28 cellular contexts compared by ENCODE assay signal in genomic region chr6:27095914-27096313, GRCh38.
DNase-seq lines count a peak whose midpoint lies in the region; ATAC-seq and TF ChIP-seq lines count a peak whose summit lies in the region.
"Had no signal": no experiment of that assay in that cellular context is flagged by ENCODE, and none has a peak within 500 bp of the region (broad histone marks: within the 10 kb centered on the region; RNA-seq: fewer than 3 reads in every experiment).

No MANE protein-coding gene starts in this region.

- WGBS in HUES64 = 79% methylated on average over 3 of the region's 3 CpGs
- 73% methylated on average over 3 of the region's 3 CpGs for WGBS in hepatocyte (ENCODE audit: low lambda C conversion rate, missing lambda C conversion rate)
- WGBS in smooth muscle cell (ENCODE audit: low lambda C conversion rate) = 88% methylated on average over 3 of the region's 3 CpGs

- H4K20me1 ChIP-seq in hepatocyte (ENCODE audit: insufficient read depth, poor library complexity, severe bottlenecking) (no peaks in the 10 kb centered on the region), smooth muscle cell (ENCODE audit: low read depth) (no peaks in the 10 kb centered on the region)

- no peaks in the 10 kb centered on the region for H3K79me2 ChIP-seq in hepatocyte
- H3K79me2 ChIP-seq in smooth muscle cell (ENCODE audit: low read depth) = no peaks in the 10 kb centered on the region

- H3K4me3 ChIP-seq in HUES64 (ENCODE audit: low read length) (peak overlapping the region; percentile 96), hepatocyte (no peak overlapping the region), smooth muscle cell (peak overlapping the region; percentile 58), colonic mucosa (no peak overlapping the region), Peyer's patch (no peak overlapping the region)
- H3K4me3 ChIP-seq: HAP-1, mucosa of descending colon, prostate gland had no signal

- H3K27ac Mint-ChIP-seq in activated T-cell treated with anti-CD3 and anti-CD28 coated beads, Interleukin-2, amount 50 U/mL, for 72 hours = no peak overlapping the region
- no peak overlapping the region for H3K27ac Mint-ChIP-seq in activated T-cell treated with anti-CD3 and anti-CD28 coated beads, Interleukin-2, amount 50 U/mL, for 24 hours
- H3K27ac Mint-ChIP-seq: activated CD4-positive, alpha-beta T cell treated with anti-CD3 and anti-CD28 coated beads for 36 hours; brain; stimulated activated naive B cell treated with anti-CD40 and anti-IgM and Interleukin-4, amounts not matched to agents 10 μg/mL and 1 μg/mL and 100 μg/mL, for 72 hours had no signal

- H3K36me3 ChIP-seq in HUES64 (ENCODE audit: insufficient read depth, low read length) (no peaks in the 10 kb centered on the region), hepatocyte (replicated peaks; ENCODE audit: insufficient read depth, low read depth) (no peaks in the 10 kb centered on the region), smooth muscle cell (ENCODE audit: low read depth) (no peaks in the 10 kb centered on the region), colonic mucosa (no peaks in the 10 kb centered on the region), Peyer's patch (no peaks in the 10 kb centered on the region)
- H3K36me3 ChIP-seq: HAP-1, MG63, prostate gland, vagina had no signal

- no peak overlapping the region for H2AFZ ChIP-seq in hepatocyte
- H2AFZ ChIP-seq in smooth muscle cell (ENCODE audit: low read depth) = no peak overlapping the region

- TF ChIP-seq CTCF in hepatocyte (IDR thresholded peaks at IDR 0.05; ENCODE audit: poor library complexity) (no peak), smooth muscle cell (IDR thresholded peaks at IDR 0.05; ENCODE audit: borderline replicate concordance, insufficient read depth, poor library complexity, severe bottlenecking) (no peak), colonic mucosa (IDR thresholded peaks at IDR 0.05) (no peak), Peyer's patch (IDR thresholded peaks at IDR 0.05) (no peak)

- no peak overlapping the region for H3K27ac ChIP-seq in HUES64 (ENCODE audit: low read depth, low read length)
- no peak overlapping the region for H3K27ac ChIP-seq in hepatocyte
- H3K27ac ChIP-seq in smooth muscle cell (ENCODE audit: low read depth) = no peak overlapping the region
- no peak overlapping the region for H3K27ac ChIP-seq in colonic mucosa
- H3K27ac ChIP-seq in Peyer's patch = no peak overlapping the region
- H3K27ac ChIP-seq: prostate gland, vagina had no signal

- no peak for ATAC-seq in activated T-cell treated with anti-CD3 and anti-CD28 coated beads, Interleukin-2, amount 50 U/mL, for 72 hours (replicated peaks in 1 of 2)
- ATAC-seq: activated CD4-positive, alpha-beta T cell treated with anti-CD3 and anti-CD28 coated beads for 36 hours; mucosa of descending colon; sciatic nerve had no signal

- H3K27me3 ChIP-seq in HUES64 (ENCODE audit: insufficient read depth, low read length) = peaks cover 37% of the 10 kb centered on the region
- H3K27me3 ChIP-seq in hepatocyte = peaks cover 11% of the 10 kb centered on the region
- no peaks in the 10 kb centered on the region for H3K27me3 ChIP-seq in smooth muscle cell (ENCODE audit: low read depth)
- peaks cover 11% of the 10 kb centered on the region for H3K27me3 ChIP-seq in colonic mucosa
- no peaks in the 10 kb centered on the region for H3K27me3 ChIP-seq in Peyer's patch
- H3K27me3 ChIP-seq: MG63, testis, vagina had no signal

- H3K4me1 ChIP-seq in HUES64 (ENCODE audit: insufficient read depth, low read length) = no peaks in the 10 kb centered on the region; the same call in 1 of the 2 replicates
- no peaks in the 10 kb centered on the region for H3K4me1 ChIP-seq in hepatocyte (ENCODE audit: insufficient read depth)
- no peaks in the 10 kb centered on the region for H3K4me1 ChIP-seq in smooth muscle cell (ENCODE audit: low read depth)
- H3K4me1 ChIP-seq in colonic mucosa = no peaks in the 10 kb centered on the region
- peaks cover 0 to 15% (median 0%) of the 10 kb centered on the region in 4 donors for H3K4me1 ChIP-seq in Peyer's patch
- H3K4me1 ChIP-seq: HAP-1, prostate gland, testis had no signal

- DNase-seq in activated T-cell treated with anti-CD3 and anti-CD28 coated beads, Interleukin-2, amount 50 U/mL, for 72 hours = no peak
- no peak for DNase-seq in activated T-cell treated with anti-CD3 and anti-CD28 coated beads, Interleukin-2, amount 50 U/mL, for 24 hours
- DNase-seq in hepatocyte (ENCODE audit: low spot score) = no peak
- no peak for DNase-seq in smooth muscle cell (lab: John Stamatoyannopoulos, UW; ENCODE audit: unreplicated experiment)
- DNase-seq in DMS53 (lab: John Stamatoyannopoulos, UW) = no peak
- DNase-seq in colonic mucosa = no peak
- DNase-seq in Peyer's patch = no peak
- DNase-seq: activated CD4-positive, alpha-beta T cell treated with anti-CD3 and anti-CD28 coated beads for 36 hours; activated CD8-positive, alpha-beta memory T cell treated with anti-CD3 and anti-CD28 coated beads for 24 hours; AML-193; CD8-positive, alpha-beta memory T cell; effector CD4-positive, alpha-beta T cell; glutamatergic neuron; KBM-7; MG63; mucosa of descending colon; NCI-H1417; NCI-H2029 treated with DMSO at 0.1 percent for 48 hours; RPMI8226; stimulated activated CD4-positive, alpha-beta T cell treated with anti-CD3 and anti-CD28 coated beads, Interleukin-4, amount 100 ng/mL, for 4 hours; stimulated activated naive B cell treated with anti-CD40 and anti-IgM and Interleukin-4, amounts not matched to agents 10 μg/mL and 1 μg/mL and 100 μg/mL, for 72 hours; testis had no signal

- no peak overlapping the region for H3K9ac ChIP-seq in HUES64 (ENCODE audit: low read depth, low read length)
- H3K9ac ChIP-seq in smooth muscle cell (ENCODE audit: low read depth) = no peak overlapping the region
- no peak overlapping the region for H3K9ac ChIP-seq in colonic mucosa (ENCODE audit: low read depth in 2 of 2, low read length in 2 of 2)

- H3K4me2 ChIP-seq in hepatocyte (peak overlapping the region; percentile 83), smooth muscle cell (peak overlapping the region; percentile 85)

- peaks cover 56% of the 10 kb centered on the region for H3K27me3 Mint-ChIP-seq in activated T-cell treated with anti-CD3 and anti-CD28 coated beads, Interleukin-2, amount 50 U/mL, for 72 hours (ENCODE audit: low read depth)
- H3K27me3 Mint-ChIP-seq in activated T-cell treated with anti-CD3 and anti-CD28 coated beads, Interleukin-2, amount 50 U/mL, for 24 hours = peaks cover 73% of the 10 kb centered on the region

- H3K9me2 ChIP-seq in hepatocyte (replicated peaks; ENCODE audit: insufficient read depth) = no peaks in the 10 kb centered on the region

- no peaks in the 10 kb centered on the region for H3F3A ChIP-seq in smooth muscle cell (ENCODE audit: low read depth)

- intact Hi-C loops in colonic mucosa (cut with DNase I) = loop anchor here (10.0 kb wide), 1 partner anchor 751 kb away; no protein-coding TSS in a partner anchor

- H3K36me3 Mint-ChIP-seq in activated T-cell treated with anti-CD3 and anti-CD28 coated beads, Interleukin-2, amount 50 U/mL, for 72 hours (ENCODE audit: insufficient read depth in 2 of 2) = peaks cover 2 to 6% of the 10 kb centered on the region in 2 donors
- peaks cover 3% of the 10 kb centered on the region for H3K36me3 Mint-ChIP-seq in activated T-cell treated with anti-CD3 and anti-CD28 coated beads, Interleukin-2, amount 50 U/mL, for 24 hours (ENCODE audit: low read depth)
- H3K36me3 Mint-ChIP-seq: brain; CD8-positive, alpha-beta memory T cell had no signal

- peak overlapping the region; percentile 23 to 83 for H3K4me3 Mint-ChIP-seq in activated T-cell treated with anti-CD3 and anti-CD28 coated beads, Interleukin-2, amount 50 U/mL, for 72 hours
- H3K4me3 Mint-ChIP-seq in activated T-cell treated with anti-CD3 and anti-CD28 coated beads, Interleukin-2, amount 50 U/mL, for 24 hours = no peak overlapping the region

- H3K9me3 ChIP-seq in HUES64 (ENCODE audit: insufficient read depth, low read depth, low read length) (no peaks in the 10 kb centered on the region), hepatocyte (ENCODE audit: low read depth) (no peaks in the 10 kb centered on the region), smooth muscle cell (replicated peaks; ENCODE audit: low read depth) (no peaks in the 10 kb centered on the region), colonic mucosa (no peaks in the 10 kb centered on the region), Peyer's patch (no peaks in the 10 kb centered on the region)
- H3K9me3 ChIP-seq: HAP-1, MG63, mucosa of descending colon, prostate gland, testis, vagina had no signal

- no peaks in the 10 kb centered on the region for H3K9me3 Mint-ChIP-seq in activated T-cell treated with anti-CD3 and anti-CD28 coated beads, Interleukin-2, amount 50 U/mL, for 72 hours
- peaks cover 2% of the 10 kb centered on the region for H3K9me3 Mint-ChIP-seq in activated T-cell treated with anti-CD3 and anti-CD28 coated beads, Interleukin-2, amount 50 U/mL, for 24 hours

- TF ChIP-seq POLR2A in Peyer's patch (IDR thresholded peaks at IDR 0.05) = no peak

- peaks cover 27% of the 10 kb centered on the region for H3K4me1 Mint-ChIP-seq in activated T-cell treated with anti-CD3 and anti-CD28 coated beads, Interleukin-2, amount 50 U/mL, for 72 hours (ENCODE audit: low read depth)
- peaks cover 24% of the 10 kb centered on the region for H3K4me1 Mint-ChIP-seq in activated T-cell treated with anti-CD3 and anti-CD28 coated beads, Interleukin-2, amount 50 U/mL, for 24 hours (ENCODE audit: low read depth)

Comparison
In these comparisons a context has a peak if more than half of its experiments do, and no peak if none do; other contexts are left out.
1. H3K4me3 ChIP-seq: peak in HUES64 (single experiment) and smooth muscle cell (single experiment); none in hepatocyte (single experiment), colonic mucosa (single experiment) and Peyer's patch (0 of 4).